In the genomic region with DNA sequence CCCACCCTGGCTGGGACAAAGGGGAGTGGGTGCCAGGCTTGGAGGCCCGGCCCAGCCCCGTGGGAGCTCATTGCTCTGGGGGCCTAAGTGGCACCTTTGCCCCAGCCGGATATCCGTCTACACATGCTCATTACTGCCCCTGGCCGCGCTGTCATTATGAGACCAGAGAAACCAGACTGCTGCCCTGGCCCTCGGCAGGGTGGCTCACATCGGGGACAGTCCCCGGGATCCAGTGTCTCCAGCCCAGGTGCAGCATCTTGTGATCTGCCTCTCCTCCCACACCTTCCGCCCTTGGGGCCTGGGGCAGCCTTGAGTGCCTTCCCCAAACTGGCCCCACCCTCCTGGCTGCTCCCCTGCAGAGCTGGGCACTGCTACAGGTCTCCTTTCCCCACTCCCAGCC, we compare ENCODE assay signal across 21 cellular contexts. TPM values are rescaled to one million over a fixed set of nuclear protein-coding genes. Genes with fewer than 3 reads are reported as not detected.
DNase-seq lines count a peak whose midpoint lies in the region; ATAC-seq and TF ChIP-seq lines count a peak whose summit lies in the region.
"Had no signal": no experiment of that assay in that cellular context is flagged by ENCODE, and none has a peak within 500 bp of the region (broad histone marks: within the 10 kb centered on the region; RNA-seq: fewer than 3 reads in every experiment).

No MANE protein-coding gene starts in this region.

- TF ChIP-seq RAD21 in HCT116 (IDR thresholded peaks at IDR 0.05; ENCODE audit: low read depth), result no peak

- no peak for TF ChIP-seq POLR2A in HCT116 (IDR thresholded peaks at IDR 0.05; ENCODE audit: borderline replicate concordance, extremely low read depth, insufficient read depth, insufficient read length)

- H3K27me3 ChIP-seq in HCT116 (ENCODE audit: insufficient read depth, low read length) (no peaks in the 10 kb centered on the region), colonic mucosa (peaks cover 7% of the 10 kb centered on the region)
- H3K27me3 ChIP-seq: pancreas had no signal

- H3K9ac ChIP-seq in HCT116 (ENCODE audit: low read length) (peak overlapping the region; percentile 67), colonic mucosa (ENCODE audit: low read depth in 2 of 2, low read length in 2 of 2) (no peak overlapping the region)
- H3K9ac ChIP-seq: SK-N-SH had no signal

- H3K9me3 ChIP-seq in HCT116 (ENCODE audit: control insufficient read depth in 1 of 2, insufficient read depth in 1 of 2, low read depth in 1 of 2, low read length in 2 of 2) (no peaks in the 10 kb centered on the region), colonic mucosa (no peaks in the 10 kb centered on the region)
- H3K9me3 ChIP-seq: Caco-2, left lung, pancreas, SK-N-SH, tibial artery had no signal

- H2AFZ ChIP-seq in HCT116 (ENCODE audit: low read depth, low read length, poor library complexity, severe bottlenecking), result no peak overlapping the region

- H3K4me1 ChIP-seq in HCT116 (ENCODE audit: control insufficient read depth in 1 of 2, insufficient read depth in 2 of 2, low read length in 2 of 2), result peaks cover 46 to 87% of the 10 kb centered on the region in 2 experiments
- H3K4me1 ChIP-seq in colonic mucosa, result peaks cover 16% of the 10 kb centered on the region

- POLR2A ChIA-PET in HCT116 (lab: Charles Lee), result interaction anchor here (1.6 kb wide), 1 partner anchor 323 kb away, joined by 8 read pairs; a partner anchor contains a TSS

- ATAC-seq in HCT116 (no peak), esophagus mucosa (peak; percentile 4), GM21447 (IDR thresholded peaks at IDR 0.05; ENCODE audit: unreplicated experiment) (no peak), HG03135 (IDR thresholded peaks at IDR 0.05; ENCODE audit: unreplicated experiment) (no peak)
- ATAC-seq: left lung, pancreas had no signal

- H3K79me2 ChIP-seq in HCT116 (ENCODE audit: insufficient read depth, low read length), result no peaks in the 10 kb centered on the region

- H3K27ac ChIP-seq in HCT116 (ENCODE audit: low read depth, low read length) (peak overlapping the region; percentile 72), colonic mucosa (no peak overlapping the region)
- H3K27ac ChIP-seq: coronary artery, left lung, pancreas, tibial artery had no signal

- RAD21 ChIA-PET in HCT116 (lab: Charles Lee; ENCODE audit: low non-redundant PET in 1 of 2, low total read pairs in 2 of 2, uncharacterized antibody in 2 of 2, unreplicated experiment in 2 of 2), result no interaction called here

- peak overlapping the region; percentile 76 for H3K4me2 ChIP-seq in HCT116 (ENCODE audit: low read length)
- H3K4me2 ChIP-seq: SK-N-SH had no signal

- CTCF ChIA-PET in HCT116 (lab: Charles Lee), result interaction anchor here (1.3 kb wide), 1 partner anchor 322 kb away, joined by 3 read pairs; a partner anchor contains a TSS

- peak; percentile 57 for DNase-seq in GM12864 (ENCODE audit: low read depth)
- no peak for DNase-seq in HCT116 (ENCODE audit: low read depth, low spot score)
- no peak for DNase-seq in colonic mucosa
- DNase-seq: activated CD4-positive, alpha-beta T cell treated with anti-CD3 and anti-CD28 coated beads for 48 hours; activated naive CD4-positive, alpha-beta T cell treated with anti-CD3 and anti-CD28 coated beads, Interleukin-2, amount 50 U/mL, for 16 hours; Caco-2; left lung; NCI-H1048; NCI-H2107; NCI-H524 treated with DMSO at 0.1 percent for 48 hours; OCI-M1; pancreas; SK-N-SH; tibial artery had no signal

- TF ChIP-seq CTCF in GM12864 (IDR thresholded peaks at IDR 0.05; ENCODE audit: low read depth, low read length, missing control alignments) (no peak), HCT116 (IDR thresholded peaks at IDR 0.05 in 2 of 3, conservative IDR thresholded peaks at IDR 0.05 in 1 of 3; ENCODE audit: borderline replicate concordance in 1 of 3, insufficient read depth in 1 of 3, low read depth in 2 of 3, low read length in 2 of 3) (no peak), colonic mucosa (IDR thresholded peaks at IDR 0.05) (no peak)

- no peaks in the 10 kb centered on the region for H4K20me1 ChIP-seq in HCT116 (ENCODE audit: insufficient read depth)

- H3K36me3 ChIP-seq in HCT116 (ENCODE audit: control insufficient read depth in 1 of 2, insufficient read depth in 2 of 2, low read length in 2 of 2) (no peaks in the 10 kb centered on the region), colonic mucosa (no peaks in the 10 kb centered on the region)
- H3K36me3 ChIP-seq: left lung, pancreas, tibial artery had no signal

- no TSS peak for BruUV-seq in HCT116 (replicated peaks; lab: Mats Ljungman, UMichigan)

- intact Hi-C loops in HCT116 (cut with micrococcal nuclease) (no loop called here), colonic mucosa (cut with DNase I) (loop anchor here (10.0 kb wide), 1 partner anchor 322 kb away; a partner anchor contains a TSS)

- no peaks in the 10 kb centered on the region for H3K9me2 ChIP-seq in HCT116 (ENCODE audit: insufficient read depth)
- H3K9me2 ChIP-seq: SK-N-SH had no signal

- peak overlapping the region; percentile 51 for H3K4me3 ChIP-seq in GM12864 (ENCODE audit: low read depth, low read length)
- H3K4me3 ChIP-seq in HCT116 (replicated peaks in 1 of 2; ENCODE audit: low read depth in 1 of 2, low read length in 2 of 2), result peak overlapping the region; percentile 59 to 64
- no peak overlapping the region for H3K4me3 ChIP-seq in colonic mucosa
- H3K4me3 ChIP-seq: coronary artery, left lung, pancreas, skin epidermis, tibial artery had no signal

TF ChIP-seq in HCT116, 20 proteins besides CTCF, POLR2A, EP300 and RAD21:
- TF ChIP-seq, protein P1, sequence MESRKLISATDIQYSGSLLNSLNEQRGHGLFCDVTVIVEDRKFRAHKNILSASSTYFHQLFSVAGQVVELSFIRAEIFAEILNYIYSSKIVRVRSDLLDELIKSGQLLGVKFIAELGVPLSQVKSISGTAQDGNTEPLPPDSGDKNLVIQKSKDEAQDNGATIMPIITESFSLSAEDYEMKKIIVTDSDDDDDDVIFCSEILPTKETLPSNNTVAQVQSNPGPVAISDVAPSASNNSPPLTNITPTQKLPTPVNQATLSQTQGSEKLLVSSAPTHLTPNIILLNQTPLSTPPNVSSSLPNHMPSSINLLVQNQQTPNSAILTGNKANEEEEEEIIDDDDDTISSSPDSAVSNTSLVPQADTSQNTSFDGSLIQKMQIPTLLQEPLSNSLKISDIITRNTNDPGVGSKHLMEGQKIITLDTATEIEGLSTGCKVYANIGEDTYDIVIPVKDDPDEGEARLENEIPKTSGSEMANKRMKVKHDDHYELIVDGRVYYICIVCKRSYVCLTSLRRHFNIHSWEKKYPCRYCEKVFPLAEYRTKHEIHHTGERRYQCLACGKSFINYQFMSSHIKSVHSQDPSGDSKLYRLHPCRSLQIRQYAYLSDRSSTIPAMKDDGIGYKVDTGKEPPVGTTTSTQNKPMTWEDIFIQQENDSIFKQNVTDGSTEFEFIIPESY (IDR thresholded peaks at IDR 0.05; ENCODE audit: extremely low read depth, insufficient replicate concordance, low read length), result no peak
- TF ChIP-seq, protein P2, sequence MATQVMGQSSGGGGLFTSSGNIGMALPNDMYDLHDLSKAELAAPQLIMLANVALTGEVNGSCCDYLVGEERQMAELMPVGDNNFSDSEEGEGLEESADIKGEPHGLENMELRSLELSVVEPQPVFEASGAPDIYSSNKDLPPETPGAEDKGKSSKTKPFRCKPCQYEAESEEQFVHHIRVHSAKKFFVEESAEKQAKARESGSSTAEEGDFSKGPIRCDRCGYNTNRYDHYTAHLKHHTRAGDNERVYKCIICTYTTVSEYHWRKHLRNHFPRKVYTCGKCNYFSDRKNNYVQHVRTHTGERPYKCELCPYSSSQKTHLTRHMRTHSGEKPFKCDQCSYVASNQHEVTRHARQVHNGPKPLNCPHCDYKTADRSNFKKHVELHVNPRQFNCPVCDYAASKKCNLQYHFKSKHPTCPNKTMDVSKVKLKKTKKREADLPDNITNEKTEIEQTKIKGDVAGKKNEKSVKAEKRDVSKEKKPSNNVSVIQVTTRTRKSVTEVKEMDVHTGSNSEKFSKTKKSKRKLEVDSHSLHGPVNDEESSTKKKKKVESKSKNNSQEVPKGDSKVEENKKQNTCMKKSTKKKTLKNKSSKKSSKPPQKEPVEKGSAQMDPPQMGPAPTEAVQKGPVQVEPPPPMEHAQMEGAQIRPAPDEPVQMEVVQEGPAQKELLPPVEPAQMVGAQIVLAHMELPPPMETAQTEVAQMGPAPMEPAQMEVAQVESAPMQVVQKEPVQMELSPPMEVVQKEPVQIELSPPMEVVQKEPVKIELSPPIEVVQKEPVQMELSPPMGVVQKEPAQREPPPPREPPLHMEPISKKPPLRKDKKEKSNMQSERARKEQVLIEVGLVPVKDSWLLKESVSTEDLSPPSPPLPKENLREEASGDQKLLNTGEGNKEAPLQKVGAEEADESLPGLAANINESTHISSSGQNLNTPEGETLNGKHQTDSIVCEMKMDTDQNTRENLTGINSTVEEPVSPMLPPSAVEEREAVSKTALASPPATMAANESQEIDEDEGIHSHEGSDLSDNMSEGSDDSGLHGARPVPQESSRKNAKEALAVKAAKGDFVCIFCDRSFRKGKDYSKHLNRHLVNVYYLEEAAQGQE (IDR thresholded peaks at IDR 0.05; ENCODE audit: low read depth), result no peak
- no peak for TF ChIP-seq EGR1 (IDR thresholded peaks at IDR 0.05; ENCODE audit: low read depth)
- no peak for TF ChIP-seq JUND (IDR thresholded peaks at IDR 0.05)
- no peak for TF ChIP-seq SIN3A (IDR thresholded peaks at IDR 0.05; ENCODE audit: low read depth)
- TF ChIP-seq POLR2AphosphoS5 (IDR thresholded peaks at IDR 0.05; ENCODE audit: low read depth, low read length), result no peak
- TF ChIP-seq FOSL1 (IDR thresholded peaks at IDR 0.05; ENCODE audit: low read depth), result no peak
- no peak for TF ChIP-seq CBX3 (IDR thresholded peaks at IDR 0.05; ENCODE audit: low read depth)
- TF ChIP-seq EZH2 (IDR thresholded peaks at IDR 0.05), result no peak

RNA-seq across cellular contexts. Expression of a gene that starts 4.9 kb away (rescaled TPM):
- 3.2 TPM for total RNA-seq in HCT116 (2021; ENCODE audit: unreplicated experiment)
- 1.8 and 2.5 TPM in 2 replicates for polyA plus RNA-seq in HCT116 (2012)
- total RNA-seq in esophagus mucosa, result 0.44 TPM
- total RNA-seq in colonic mucosa, result under 1 TPM; 0.32 to 0.49 TPM
- total RNA-seq: Caco-2, endothelial cell of umbilical vein, frontal cortex, left lung, pancreas had no signal
- polyA plus RNA-seq: endothelial cell of umbilical vein, pancreas, SK-N-SH had no signal

RNA-seq across cellular contexts. Expression of a gene that starts 5.5 kb away (rescaled TPM):
- total RNA-seq in HCT116 (2021; ENCODE audit: unreplicated experiment), result 6.7 TPM
- 7.2 and 8.0 TPM in 2 replicates for polyA plus RNA-seq in HCT116 (2012)
- 92.7 TPM for total RNA-seq in esophagus mucosa
- 10 to 100 TPM; 69.0 to 91.1 TPM for total RNA-seq in colonic mucosa
- total RNA-seq: frontal cortex had no signal
- polyA plus RNA-seq: endothelial cell of umbilical vein had no signal

RNA-seq across cellular contexts. Expression of a gene that starts 11.3 kb away (rescaled TPM):
- 5.5 TPM for total RNA-seq in HCT116 (2021; ENCODE audit: unreplicated experiment)
- 3.1 TPM in 2 replicates for polyA plus RNA-seq in HCT116 (2012)
- total RNA-seq in esophagus mucosa, result 0.28 TPM
- total RNA-seq in colonic mucosa, result under 1 TPM; 0.35 to 0.69 TPM
- total RNA-seq: Caco-2 had no signal

RNA-seq across cellular contexts. Expression of a gene that starts 22.1 kb away (rescaled TPM):
- total RNA-seq in HCT116 (2021; ENCODE audit: unreplicated experiment) (346 TPM), esophagus mucosa (459 TPM), colonic mucosa (100 to 1,000 TPM; 561 to 634 TPM)
- polyA plus RNA-seq in HCT116 (2012), result 308 and 356 TPM in 2 replicates

RNA-seq across cellular contexts. Expression of a gene that starts 31.3 kb away (rescaled TPM):
- total RNA-seq in HCT116 (2021; ENCODE audit: unreplicated experiment), result 44.0 TPM
- polyA plus RNA-seq in HCT116 (2012), result 40.3 and 54.7 TPM in 2 replicates
- 32.0 TPM for total RNA-seq in esophagus mucosa
- 10 to 100 TPM; 36.3 to 38.0 TPM for total RNA-seq in colonic mucosa
